ENCODE assay signal across 21 cellular contexts in genomic region chr1:230072866-230073265, GRCh38. TPM values are rescaled to one million over a fixed set of nuclear protein-coding genes. Genes with fewer than 3 reads are reported as not detected.
DNase-seq lines count a peak whose midpoint lies in the region; ATAC-seq, FAIRE-seq and TF ChIP-seq lines count a peak whose summit lies in the region.
"Had no signal": no experiment of that assay in that cellular context is flagged by ENCODE, and none has a peak within 500 bp of the region (broad histone marks: within the 10 kb centered on the region; RNA-seq: fewer than 3 reads in every experiment).

No MANE protein-coding gene starts in this region.

- H3K9me3 Mint-ChIP-seq in HFFc6: no peaks in the 10 kb centered on the region
- H3K9me3 Mint-ChIP-seq in nephron progenitor cell: no peaks in the 10 kb centered on the region
- H3K9me3 Mint-ChIP-seq: activated CD4-positive, alpha-beta memory T cell treated with anti-CD3 and anti-CD28 coated beads, Interleukin-2, amount 10 ng/mL, durations not matched to agents 7 days and 5 days; stimulated activated naive CD8-positive, alpha-beta T cell treated with anti-CD3 and anti-CD28 coated beads, Interleukin-15, amount 100 ng/mL, for 72 hours had no signal

- in situ Hi-C loops in GM12878 (cut with MboI): no loop called here

- no peaks in the 10 kb centered on the region for H3K9me3 ChIP-seq in BLaER1 treated with 17β-estradiol and CSF1 and Interleukin-3, amounts not matched to agents 10 nM and 100 nM (replicated peaks in 1 of 11)
- no peaks in the 10 kb centered on the region for H3K9me3 ChIP-seq in GM12878 (replicated peaks; ENCODE audit: control insufficient read depth, insufficient read depth, low read length)
- H3K9me3 ChIP-seq: tibial nerve had no signal

- H3K27me3 Mint-ChIP-seq in HFFc6 (ENCODE audit: insufficient read depth) (no peaks in the 10 kb centered on the region; the same call in 1 of the 2 replicates), nephron progenitor cell (ENCODE audit: low read depth, poor library complexity) (peaks cover 2% of the 10 kb centered on the region)
- H3K27me3 Mint-ChIP-seq: activated CD4-positive, alpha-beta memory T cell treated with anti-CD3 and anti-CD28 coated beads, Interleukin-2, amount 10 ng/mL, durations not matched to agents 7 days and 5 days; stimulated activated naive CD8-positive, alpha-beta T cell treated with anti-CD3 and anti-CD28 coated beads, Interleukin-15, amount 100 ng/mL, for 72 hours had no signal

- H3K27ac ChIP-seq in BLaER1 treated with 17β-estradiol and CSF1 and Interleukin-3, amounts not matched to agents 10 nM and 100 nM: no peak overlapping the region
- H3K27ac ChIP-seq in GM12878 (ENCODE audit: control insufficient read depth, insufficient read depth): no peak overlapping the region

- ATAC-seq in GM12878 (no peak), GM21423 (IDR thresholded peaks at IDR 0.05; ENCODE audit: unreplicated experiment) (no peak)

- H3K4me3 ChIP-seq in BLaER1 treated with 17β-estradiol and CSF1 and Interleukin-3, amounts not matched to agents 10 nM and 100 nM: no peak overlapping the region
- H3K4me3 ChIP-seq in GM12878: no peak overlapping the region
- H3K4me3 ChIP-seq: tibial nerve had no signal

- peaks cover 74 to 100% (median 99%) of the 10 kb centered on the region in 11 experiments; a peak in 20 of 22 replicates for H4K20me1 ChIP-seq in BLaER1 treated with 17β-estradiol and CSF1 and Interleukin-3, amounts not matched to agents 10 nM and 100 nM
- peaks cover 3% of the 10 kb centered on the region for H4K20me1 ChIP-seq in GM12878 (ENCODE audit: control insufficient read depth, insufficient read depth)

- no TSS peak for BruUV-seq in GM12878 (replicated peaks; lab: Mats Ljungman, UMichigan)

- no peak for TF ChIP-seq POLR2A in GM12878 (IDR thresholded peaks at IDR 0.05; ENCODE audit: low read depth, low read length)

- peak overlapping the region; percentile 42 for H3K4me3 Mint-ChIP-seq in HFFc6
- H3K4me3 Mint-ChIP-seq in nephron progenitor cell: no peak overlapping the region
- H3K4me3 Mint-ChIP-seq: activated CD4-positive, alpha-beta memory T cell treated with anti-CD3 and anti-CD28 coated beads, Interleukin-2, amount 10 ng/mL, durations not matched to agents 7 days and 5 days; stimulated activated naive CD8-positive, alpha-beta T cell treated with anti-CD3 and anti-CD28 coated beads, Interleukin-15, amount 100 ng/mL, for 72 hours had no signal

- no peak overlapping the region for H2AFZ ChIP-seq in GM12878 (ENCODE audit: control insufficient read depth, low read depth, low read length)

- TF ChIP-seq RAD21 in GM12878 (IDR thresholded peaks at IDR 0.05; ENCODE audit: insufficient read depth, low read depth, low read length): no peak

- RAD21 ChIA-PET in GM12878 (lab: Charles Lee; ENCODE audit: unreplicated experiment): interaction anchor here (1.7 to 1.9 kb wide), 2 partner anchors 32 to 37 kb away, joined by 5 to 6 read pairs; no protein-coding TSS in a partner anchor

- H3K36me3 Mint-ChIP-seq in HFFc6 (ENCODE audit: low read depth): peaks cover 11% of the 10 kb centered on the region
- H3K36me3 Mint-ChIP-seq in nephron progenitor cell (ENCODE audit: low read depth): peaks cover 17% of the 10 kb centered on the region

- no peaks in the 10 kb centered on the region for H3K27me3 ChIP-seq in BLaER1 treated with 17β-estradiol and CSF1 and Interleukin-3, amounts not matched to agents 10 nM and 100 nM
- H3K27me3 ChIP-seq in GM12878 (replicated peaks in 1 of 2; ENCODE audit: control insufficient read depth in 2 of 2, insufficient read depth in 2 of 2, low read length in 1 of 2): no peaks in the 10 kb centered on the region
- H3K27me3 ChIP-seq: tibial nerve had no signal

- SMC1A ChIA-PET in GM12878 (lab: Charles Lee; ENCODE audit: uncharacterized antibody, unreplicated experiment): no interaction called here

- no peak for TF ChIP-seq EP300 in GM12878 (IDR thresholded peaks at IDR 0.05; ENCODE audit: borderline replicate concordance in 1 of 2, control insufficient read depth in 1 of 2, low read depth in 2 of 2, low read length in 2 of 2)

- H3K27ac Mint-ChIP-seq in HFFc6 (peak overlapping the region; percentile 77), nephron progenitor cell (peak overlapping the region; percentile 26)
- H3K27ac Mint-ChIP-seq: activated CD4-positive, alpha-beta memory T cell treated with anti-CD3 and anti-CD28 coated beads, Interleukin-2, amount 10 ng/mL, durations not matched to agents 7 days and 5 days; stimulated activated naive CD8-positive, alpha-beta T cell treated with anti-CD3 and anti-CD28 coated beads, Interleukin-15, amount 100 ng/mL, for 72 hours had no signal

- intact Hi-C loops in GM12878 (cut with micrococcal nuclease; ENCODE audit: unreplicated experiment): loop anchor here (10.0 kb wide), 1 partner anchor 518 kb away; the partner anchor contains the start of gene ABCB10

- peaks cover 0 to 41% (median 15%) of the 10 kb centered on the region in 11 experiments; a peak in 16 of 22 replicates for H3K36me3 ChIP-seq in BLaER1 treated with 17β-estradiol and CSF1 and Interleukin-3, amounts not matched to agents 10 nM and 100 nM
- 0 out of 4 replicates have a peak, but pooled peaks cover 0 to 6% of the 10 kb centered on the region in 2 experiments for H3K36me3 ChIP-seq in GM12878 (ENCODE audit: control insufficient read depth in 2 of 2, insufficient read depth in 2 of 2, low read length in 1 of 2)
- H3K36me3 ChIP-seq: tibial nerve had no signal

- H3K4me1 Mint-ChIP-seq in HFFc6 (ENCODE audit: low read depth): peaks cover 88% of the 10 kb centered on the region
- peaks cover 79% of the 10 kb centered on the region for H3K4me1 Mint-ChIP-seq in nephron progenitor cell

- H3K9ac ChIP-seq in BLaER1 treated with 17β-estradiol and CSF1 and Interleukin-3, amounts not matched to agents 10 nM and 100 nM: no peak overlapping the region
- no peak overlapping the region for H3K9ac ChIP-seq in GM12878 (ENCODE audit: control insufficient read depth, insufficient read depth, low read length)

- POLR2A ChIA-PET in GM12878 (lab: Charles Lee): no interaction called here

- FAIRE-seq in GM12878 (lab: Jason Lieb, UNC): no peak
- FAIRE-seq: GM19239 had no signal

- peak overlapping the region in 9 of 11 experiments; percentile 15 to 99 (median 70); a peak in 16 of 22 replicates for H3K4me2 ChIP-seq in BLaER1 treated with 17β-estradiol and CSF1 and Interleukin-3, amounts not matched to agents 10 nM and 100 nM
- H3K4me2 ChIP-seq in GM12878 (ENCODE audit: control insufficient read depth, insufficient read depth): peak overlapping the region; percentile 14; the same call in 1 of the 2 replicates

- H3K79me2 ChIP-seq in GM12878 (ENCODE audit: control insufficient read depth, insufficient read depth, low read length): peaks cover 61% of the 10 kb centered on the region

- TF ChIP-seq CTCF in HFFc6 (IDR thresholded peaks at IDR 0.05): no peak
- no peak for TF ChIP-seq CTCF in GM12878 (IDR thresholded peaks at IDR 0.05 in 2 of 3, conservative IDR thresholded peaks at IDR 0.05 in 1 of 3; ENCODE audit: control insufficient read depth in 2 of 3, extremely low read depth in 1 of 3, insufficient read depth in 1 of 3, low read depth in 3 of 3, low read length in 3 of 3)
- TF ChIP-seq CTCF in nephron progenitor cell (IDR thresholded peaks at IDR 0.05): no peak

- CTCF ChIA-PET in GM12878 (lab: Yijun Ruan, JAX): interaction anchor here (1.2 kb wide), 1 partner anchor 94 kb away, joined by 4 read pairs; no protein-coding TSS in a partner anchor

- H3K4me1 ChIP-seq in BLaER1 treated with 17β-estradiol and CSF1 and Interleukin-3, amounts not matched to agents 10 nM and 100 nM: peaks cover 50 to 89% (median 86%) of the 10 kb centered on the region in 10 experiments
- no peaks in the 10 kb centered on the region; the same call in 1 of the 2 replicates for H3K4me1 ChIP-seq in GM12878 (ENCODE audit: control insufficient read depth, insufficient read depth, low read length)

- DNase-seq in HFFc6: no peak
- DNase-seq in GM12878 (ENCODE audit: low read depth, low spot score): no peak
- no peak for DNase-seq in nephron progenitor cell
- no peak for DNase-seq in CD1c-positive myeloid dendritic cell (ENCODE audit: extremely low spot score)
- no peak for DNase-seq in DMS79 (lab: John Stamatoyannopoulos, UW)
- no peak for DNase-seq in pons (ENCODE audit: low spot score)
- DNase-seq: activated CD4-positive, alpha-beta memory T cell treated with anti-CD3 and anti-CD28 coated beads, Interleukin-2, amount 10 ng/mL, durations not matched to agents 7 days and 5 days; activated CD4-positive, CD25-positive, alpha-beta regulatory T cell; activated naive CD4-positive, alpha-beta T cell treated with Interleukin-2 at 50 U/mL for 16 hours; cerebellar nuclear complex; effector CD8-positive, alpha-beta T cell; islet precursor cell; NK-92 treated with Interleukin-12 subunit alpha and Interleukin-12 subunit beta, amount 100 ng/mL, for 24 hours; retina; stimulated activated CD4-positive, alpha-beta T cell treated with anti-CD3 and anti-CD28 coated beads, Interleukin-12 subunit alpha, Interleukin-12 subunit beta, amount 100 ng/mL, for 4 hours; stimulated activated CD4-positive, alpha-beta T cell treated with anti-CD3 and anti-CD28 coated beads, Interleukin-4, amount 100 ng/mL, for 4 hours; stimulated activated naive CD8-positive, alpha-beta T cell treated with anti-CD3 and anti-CD28 coated beads, Interleukin-15, amount 100 ng/mL, for 72 hours had no signal

- 100% methylated on average over 1 of the region's 1 CpG for WGBS in GM12878 (ENCODE audit: insufficient coverage, insufficient replicate concordance, low lambda C conversion rate, missing lambda C conversion rate)

TF ChIP-seq in GM12878, 131 proteins besides CTCF, POLR2A, EP300 and RAD21 (continues in another document):
- no peak for TF ChIP-seq HDAC6 (IDR thresholded peaks at IDR 0.05; ENCODE audit: unreplicated experiment)

RNA-seq across cellular contexts. Expression of gene GALNT2, which starts 5.8 kb away (rescaled TPM):
- total RNA-seq in HFFc6 (2021; fragmentation: NEBNext Ultra II Directional; extraction: Animal tissue kit (Norgen Biotek cat#: 25700)): 100 to 1,000 TPM; 174 to 194 (median 181) TPM
- 73.1 and 76.8 TPM in 2 replicates for total RNA-seq in GM12878 (2013; cell fraction: nucleolus; rRNA removed)
- total RNA-seq in GM12878 (2014; rRNA removed) (12.6 and 14.0 TPM in 2 replicates), GM12878 (2014; rRNA removed; fragmentation: Illumina TruSeq; extraction: Trizol) (11.8 and 13.2 TPM in 2 replicates), GM12878 (2021) (27.7 and 29.7 TPM in 2 replicates)
- polyA plus RNA-seq in GM12878 (2011; ENCODE audit: low read depth): 13.3 TPM
- polyA plus RNA-seq in GM12878 (2011; rRNA removed) (19.3 and 21.3 TPM in 2 replicates), GM12878 (2014; fragmentation: Illumina TruSeq; extraction: Trizol) (7.2 and 12.8 TPM in 2 replicates), GM12878 (2014; fragmentation: Nextera tagmentation; extraction: Ambion mirVana) (1 to 10 TPM in 1 of 2 experiments, under 1 TPM in 1; 0.52 to 1.2 TPM), GM12878 (2014; rRNA removed) (19.4 and 20.4 TPM in 2 replicates), GM12878 (2016; fragmentation: Nextera tagmentation; extraction: Ambion mirVana) (10 to 100 TPM; 22.6 to 23.5 TPM)
- polyA plus RNA-seq in GM12878 (2011; cell fraction: cytosol; rRNA removed): 30.2 and 30.3 TPM in 2 replicates
- polyA plus RNA-seq in GM12878 (2011; cell fraction: nucleus; rRNA removed): 28.2 and 29.3 TPM in 2 replicates
- 26.0 and 28.9 TPM in 2 replicates for polyA plus RNA-seq in GM12878 (2012)
- polyA minus RNA-seq in GM12878 (2011; rRNA and poly(A)+ RNA removed): 20.6 and 33.0 TPM in 2 replicates
- 10.5 and 11.9 TPM in 2 replicates for polyA minus RNA-seq in GM12878 (2011; cell fraction: cytosol; rRNA and poly(A)+ RNA removed)
- 16.3 and 27.4 TPM in 2 replicates for polyA minus RNA-seq in GM12878 (2011; cell fraction: nucleus; rRNA and poly(A)+ RNA removed)
